ENCODE assay signal across 14 cellular contexts in the genomic region with DNA sequence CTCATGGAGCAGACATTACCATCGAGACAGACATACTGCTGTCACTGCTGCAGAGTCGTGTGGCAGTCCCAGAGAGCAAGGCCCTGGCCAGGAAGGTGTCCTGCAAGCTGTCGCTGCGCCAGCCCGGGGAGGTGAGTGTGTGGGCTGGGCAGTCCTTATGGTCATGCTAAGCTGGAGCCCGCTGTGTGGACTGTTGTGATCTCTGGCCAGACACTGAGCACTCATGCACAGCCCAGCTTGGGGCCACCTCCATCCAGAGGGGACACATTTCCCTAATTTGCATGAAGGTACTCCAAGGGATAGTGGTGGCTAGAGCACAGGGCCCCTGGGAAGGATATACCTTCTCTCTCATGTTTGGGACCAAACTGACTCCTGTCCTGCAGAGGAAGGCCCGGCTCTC. TPM values are rescaled to one million over a fixed set of nuclear protein-coding genes. Genes with fewer than 3 reads are reported as not detected.
DNase-seq lines count a peak whose midpoint lies in the region; ATAC-seq and TF ChIP-seq lines count a peak whose summit lies in the region.
"Had no signal": no experiment of that assay in that cellular context is flagged by ENCODE, and none has a peak within 500 bp of the region (broad histone marks: within the 10 kb centered on the region; RNA-seq: fewer than 3 reads in every experiment).

No MANE protein-coding gene starts in this region.

- H3K79me1 ChIP-seq in IMR-90 (ENCODE audit: low read depth in 1 of 2, low read length in 2 of 2): no peaks in the 10 kb centered on the region

- dilution Hi-C loops in IMR-90 (cut with HindIII; ENCODE audit: low sequenced_read_pairs, unreplicated experiment): no loop called here

- CTCF ChIA-PET in IMR-90 (lab: Yijun Ruan, JAX): no interaction called here
- CTCF ChIA-PET in RWPE1 (lab: Yijun Ruan, JAX): no interaction called here

- H3K4me1 ChIP-seq in IMR-90 (ENCODE audit: control insufficient read depth, insufficient read depth, low read length): no peaks in the 10 kb centered on the region
- H3K4me1 ChIP-seq in spleen: peaks cover 0 to 13% (median 0%) of the 10 kb centered on the region in 6 donors
- no peaks in the 10 kb centered on the region for H3K4me1 ChIP-seq in aorta (ENCODE audit: control insufficient read depth in 1 of 2, insufficient read depth in 2 of 2, low read length in 2 of 2)
- H3K4me1 ChIP-seq: A549, BE2C had no signal

- TF ChIP-seq POLR2A in IMR-90 (IDR thresholded peaks at IDR 0.05; ENCODE audit: low read depth, low read length): no peak
- no peak for TF ChIP-seq POLR2A in spleen (IDR thresholded peaks at IDR 0.05)

- WGBS in IMR-90 (ENCODE audit: extremely low coverage in 2 of 2, insufficient read length in 1 of 2), 2 experiments: no CpG with 5 or more reads among the region's 7 CpGs
- 66 to 82% (median 79%) methylated on average over 6 to 7 of the region's 7 CpGs for WGBS in spleen, 5 donors
- 74 to 80% methylated on average over 7 of the region's 7 CpGs for WGBS in aorta, 2 donors

- intact Hi-C loops in IMR-90 (cut with micrococcal nuclease) (no loop called here), spleen (cut with DNase I; ENCODE audit: low total_unique reads) (no loop called here), aorta (cut with DNase I) (no loop called here)

- no peak overlapping the region for H2AK5ac ChIP-seq in IMR-90 (ENCODE audit: low read depth, low read length)

- H3K27ac ChIP-seq in IMR-90 (ENCODE audit: insufficient read depth, low read length) (no peak overlapping the region), RWPE1 (peak overlapping the region; percentile 43; the same call in 1 of the 2 replicates), coronary artery (no peak overlapping the region), spleen (no peak overlapping the region), aorta (ENCODE audit: low read depth in 1 of 2, low read length in 2 of 2) (no peak overlapping the region)
- H3K27ac ChIP-seq: A549, C4-2B had no signal

- no peak overlapping the region for H3K14ac ChIP-seq in IMR-90 (replicated peaks; ENCODE audit: low read depth, low read length)

- H2BK15ac ChIP-seq in IMR-90 (ENCODE audit: low read depth, low read length): no peak overlapping the region

- no peak overlapping the region for H2BK120ac ChIP-seq in IMR-90 (ENCODE audit: low read depth, low read length)

- no peak for TF ChIP-seq CTCF in IMR-90 (conservative IDR thresholded peaks at IDR 0.05; ENCODE audit: low read depth, low read length)
- no peak for TF ChIP-seq CTCF in RWPE1 (conservative IDR thresholded peaks at IDR 0.05; ENCODE audit: low read depth)
- TF ChIP-seq CTCF in coronary artery (IDR thresholded peaks at IDR 0.05): no peak
- TF ChIP-seq CTCF in spleen (IDR thresholded peaks at IDR 0.05 in 8 of 11, conservative IDR thresholded peaks at IDR 0.05 in 3 of 11): no peak

- TF ChIP-seq RAD21 in IMR-90 (IDR thresholded peaks at IDR 0.05; ENCODE audit: low read length): no peak

- H4K91ac ChIP-seq in IMR-90 (ENCODE audit: insufficient read depth, low read depth, low read length): no peak overlapping the region

- H3K9ac ChIP-seq in IMR-90 (ENCODE audit: low read depth, low read length): no peak overlapping the region

- no peaks in the 10 kb centered on the region for H3K9me1 ChIP-seq in IMR-90 (ENCODE audit: insufficient read depth, low read length)

- H4K8ac ChIP-seq in IMR-90 (ENCODE audit: low read depth in 2 of 2, low read length in 2 of 2): no peak overlapping the region

- DNase-seq in IMR-90 (no peak), RWPE1 (ENCODE audit: low spot score) (no peak), coronary artery (ENCODE audit: low spot score) (peak; percentile 59), spleen (peak; percentile 67), aorta (no peak), NCI-H2029 (lab: John Stamatoyannopoulos, UW) (no peak)
- DNase-seq: BE2C; CD4-positive, alpha-beta memory T cell; DMS79 had no signal

- no peaks in the 10 kb centered on the region for H4K20me1 ChIP-seq in IMR-90 (ENCODE audit: insufficient read depth, low read length)

- BruUV-seq in IMR-90 (replicated peaks; lab: Mats Ljungman, UMichigan): no TSS peak

- no peak overlapping the region for H2AFZ ChIP-seq in IMR-90 (replicated peaks; ENCODE audit: low read length, poor library complexity)

- no peak for ATAC-seq in IMR-90 (ENCODE audit: low read depth)
- ATAC-seq in GM18873 (IDR thresholded peaks at IDR 0.05; ENCODE audit: low FRiP score, unreplicated experiment): no peak
- no peak for ATAC-seq in aorta (ENCODE audit: low FRiP score)
- ATAC-seq: A549, HCT116 had no signal

- in situ Hi-C loops in IMR-90 (cut with MboI; ENCODE audit: low sequenced_read_pairs): no loop called here

- H2AK9ac ChIP-seq in IMR-90 (replicated peaks; ENCODE audit: low read depth, low read length, poor library complexity): peak overlapping the region; percentile 73

- H3K36me3 ChIP-seq in IMR-90 (ENCODE audit: control insufficient read depth, insufficient read depth, low read length) (no peaks in the 10 kb centered on the region), spleen (no peaks in the 10 kb centered on the region), aorta (ENCODE audit: control insufficient read depth in 1 of 2, insufficient read depth in 2 of 2, low read length in 1 of 2) (no peaks in the 10 kb centered on the region)
- H3K36me3 ChIP-seq: BE2C had no signal

- no peak overlapping the region for H4K5ac ChIP-seq in IMR-90 (ENCODE audit: low read depth, low read length)

- no peak overlapping the region for H3K23ac ChIP-seq in IMR-90 (ENCODE audit: low read depth, low read length)

- H3K4me3 ChIP-seq in IMR-90 (ENCODE audit: insufficient read depth, low read depth, low read length) (no peak overlapping the region), coronary artery (no peak overlapping the region), spleen (no peak overlapping the region), aorta (ENCODE audit: low read length in 2 of 2) (no peak overlapping the region)
- H3K4me3 ChIP-seq: A549 had no signal

- H2BK5ac ChIP-seq in IMR-90 (ENCODE audit: low read depth, low read length, poor library complexity, severe bottlenecking): no peak overlapping the region

- H3K4ac ChIP-seq in IMR-90 (ENCODE audit: low read depth, low read length): no peak overlapping the region

- H3K27me3 ChIP-seq in IMR-90 (ENCODE audit: control insufficient read depth, insufficient read depth, low read length) (peaks cover 10% of the 10 kb centered on the region), spleen (replicated peaks in 1 of 7) (no peaks in the 10 kb centered on the region), aorta (ENCODE audit: control insufficient read depth in 1 of 2, insufficient read depth in 2 of 2, low read length in 1 of 2) (no peaks in the 10 kb centered on the region)
- H3K27me3 ChIP-seq: BE2C had no signal

- H3K56ac ChIP-seq in IMR-90 (ENCODE audit: extremely low read depth, insufficient read depth, low read length): no peak overlapping the region

- H3K18ac ChIP-seq in IMR-90 (ENCODE audit: low read depth, low read length): no peak overlapping the region

- no peak overlapping the region for H2BK20ac ChIP-seq in IMR-90 (ENCODE audit: low read depth, low read length)

- no peak overlapping the region for H3K4me2 ChIP-seq in IMR-90 (ENCODE audit: low read depth, low read length)
- H3K4me2 ChIP-seq: A549 had no signal

- POLR2A ChIA-PET in IMR-90 (lab: Charles Lee; ENCODE audit: unreplicated experiment): no interaction called here
- POLR2A ChIA-PET in RWPE1 (lab: Yijun Ruan, JAX; ENCODE audit: low non-redundant PET): interaction anchor here (0.6 kb wide), 1 partner anchor 84 kb away, joined by 3 read pairs; no protein-coding TSS in a partner anchor

- H3K9me3 ChIP-seq in IMR-90 (ENCODE audit: control insufficient read depth, insufficient read depth, low read length) (no peaks in the 10 kb centered on the region), spleen (no peaks in the 10 kb centered on the region), aorta (ENCODE audit: control insufficient read depth, low read length) (no peaks in the 10 kb centered on the region)
- H3K9me3 ChIP-seq: A549, BE2C had no signal

TF ChIP-seq in IMR-90, 13 proteins besides CTCF, POLR2A, EP300 and RAD21 (continues in another document):
- TF ChIP-seq MXI1 (IDR thresholded peaks at IDR 0.05; ENCODE audit: borderline replicate concordance, low read depth, low read length): no peak
- TF ChIP-seq RCOR1 (IDR thresholded peaks at IDR 0.05; ENCODE audit: insufficient replicate concordance, low read length): no peak
- TF ChIP-seq MAZ (IDR thresholded peaks at IDR 0.05; ENCODE audit: borderline replicate concordance, low read depth, low read length): no peak
- no peak for TF ChIP-seq ELK1 (IDR thresholded peaks at IDR 0.05; ENCODE audit: borderline replicate concordance, low read depth, low read length)
- TF ChIP-seq MAFK (IDR thresholded peaks at IDR 0.05; ENCODE audit: low read depth, low read length): no peak
- TF ChIP-seq CEBPB (IDR thresholded peaks at IDR 0.05; ENCODE audit: low read depth, low read length): no peak
- no peak for TF ChIP-seq CHD1 (IDR thresholded peaks at IDR 0.05; ENCODE audit: low read depth, low read length)
- TF ChIP-seq SMC3 (IDR thresholded peaks at IDR 0.05; ENCODE audit: low read depth, low read length): no peak
- TF ChIP-seq RFX5 (IDR thresholded peaks at IDR 0.05; ENCODE audit: low read depth, low read length): no peak
- no peak for TF ChIP-seq FOS (IDR thresholded peaks at IDR 0.05; ENCODE audit: low read depth, low read length)

RNA-seq across cellular contexts. Expression of gene ANKK1, which starts 9.6 kb away (rescaled TPM):
- total RNA-seq in IMR-90 (2012; rRNA removed) (not detected in 2 replicates), spleen (1 to 10 TPM in 2 of 7 donors, under 1 TPM in 5; 0.26 to 1.7 (median 0.55) TPM), aorta (under 1 TPM; 0.16 to 0.57 TPM)
- polyA plus RNA-seq in IMR-90 (2012; rRNA removed) (not detected in 2 replicates), spleen (1 to 10 TPM in 2 of 3 donors, under 1 TPM in 1; 0.62 to 2.0 (median 1.1) TPM), aorta (under 1 TPM in 1 of 2 donors, not detected in 1; 0.26 TPM)
- polyA plus RNA-seq in IMR-90 (2012; cell fraction: cytosol; rRNA removed): not detected in 2 replicates
- polyA plus RNA-seq in IMR-90 (2012; cell fraction: nucleus; rRNA removed; ENCODE audit: low replicate concordance): 0.06 and 0.09 TPM in 2 replicates
- polyA plus RNA-seq: AG04450 had no signal

Comparison
In these comparisons a context has a peak if more than half of its experiments do, and no peak if none do; other contexts are left out.
1. DNase-seq: peak in coronary artery (single experiment) and spleen (single experiment); none in IMR-90 (single experiment), RWPE1 (single experiment), aorta (0 of 2) and NCI-H2029 (single experiment).